Comparison of ENCODE assay signal across 1 cellular context in the genomic region with DNA sequence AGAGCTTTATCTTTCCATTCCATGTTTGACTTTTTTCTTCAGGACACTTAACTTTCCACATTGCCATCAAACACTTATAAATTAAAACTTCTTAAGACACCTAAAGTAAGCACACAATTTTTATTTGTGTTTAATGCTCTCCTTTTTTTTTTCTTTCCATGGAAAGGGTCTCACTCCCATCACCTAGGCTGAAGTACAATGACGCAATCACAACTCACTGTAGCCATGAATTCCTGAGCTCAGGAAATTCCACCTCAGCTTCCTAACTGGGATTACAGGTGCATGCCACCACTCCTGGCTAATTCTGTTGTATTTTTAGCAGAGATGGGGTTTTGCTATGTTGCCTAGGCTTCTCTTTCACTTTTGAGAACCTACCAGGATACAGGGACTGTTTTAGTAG.
TF ChIP-seq lines count a peak whose summit lies in the region.

No MANE protein-coding gene starts in this region.

TF ChIP-seq in GM23338, 12 proteins besides CTCF, POLR2A, EP300 and RAD21 (continued from another document):
- TF ChIP-seq POLR2AphosphoS5 (IDR thresholded peaks at IDR 0.05; ENCODE audit: low read depth) (no peak), CREB1 (CRISPR knock-in tag; IDR thresholded peaks at IDR 0.05; ENCODE audit: low read depth) (no peak), ZNF331 (CRISPR knock-in tag; IDR thresholded peaks at IDR 0.05; ENCODE audit: low read depth) (no peak), JUNB (IDR thresholded peaks at IDR 0.05; ENCODE audit: unreplicated experiment) (no peak)
- TF ChIP-seq, protein P1, sequence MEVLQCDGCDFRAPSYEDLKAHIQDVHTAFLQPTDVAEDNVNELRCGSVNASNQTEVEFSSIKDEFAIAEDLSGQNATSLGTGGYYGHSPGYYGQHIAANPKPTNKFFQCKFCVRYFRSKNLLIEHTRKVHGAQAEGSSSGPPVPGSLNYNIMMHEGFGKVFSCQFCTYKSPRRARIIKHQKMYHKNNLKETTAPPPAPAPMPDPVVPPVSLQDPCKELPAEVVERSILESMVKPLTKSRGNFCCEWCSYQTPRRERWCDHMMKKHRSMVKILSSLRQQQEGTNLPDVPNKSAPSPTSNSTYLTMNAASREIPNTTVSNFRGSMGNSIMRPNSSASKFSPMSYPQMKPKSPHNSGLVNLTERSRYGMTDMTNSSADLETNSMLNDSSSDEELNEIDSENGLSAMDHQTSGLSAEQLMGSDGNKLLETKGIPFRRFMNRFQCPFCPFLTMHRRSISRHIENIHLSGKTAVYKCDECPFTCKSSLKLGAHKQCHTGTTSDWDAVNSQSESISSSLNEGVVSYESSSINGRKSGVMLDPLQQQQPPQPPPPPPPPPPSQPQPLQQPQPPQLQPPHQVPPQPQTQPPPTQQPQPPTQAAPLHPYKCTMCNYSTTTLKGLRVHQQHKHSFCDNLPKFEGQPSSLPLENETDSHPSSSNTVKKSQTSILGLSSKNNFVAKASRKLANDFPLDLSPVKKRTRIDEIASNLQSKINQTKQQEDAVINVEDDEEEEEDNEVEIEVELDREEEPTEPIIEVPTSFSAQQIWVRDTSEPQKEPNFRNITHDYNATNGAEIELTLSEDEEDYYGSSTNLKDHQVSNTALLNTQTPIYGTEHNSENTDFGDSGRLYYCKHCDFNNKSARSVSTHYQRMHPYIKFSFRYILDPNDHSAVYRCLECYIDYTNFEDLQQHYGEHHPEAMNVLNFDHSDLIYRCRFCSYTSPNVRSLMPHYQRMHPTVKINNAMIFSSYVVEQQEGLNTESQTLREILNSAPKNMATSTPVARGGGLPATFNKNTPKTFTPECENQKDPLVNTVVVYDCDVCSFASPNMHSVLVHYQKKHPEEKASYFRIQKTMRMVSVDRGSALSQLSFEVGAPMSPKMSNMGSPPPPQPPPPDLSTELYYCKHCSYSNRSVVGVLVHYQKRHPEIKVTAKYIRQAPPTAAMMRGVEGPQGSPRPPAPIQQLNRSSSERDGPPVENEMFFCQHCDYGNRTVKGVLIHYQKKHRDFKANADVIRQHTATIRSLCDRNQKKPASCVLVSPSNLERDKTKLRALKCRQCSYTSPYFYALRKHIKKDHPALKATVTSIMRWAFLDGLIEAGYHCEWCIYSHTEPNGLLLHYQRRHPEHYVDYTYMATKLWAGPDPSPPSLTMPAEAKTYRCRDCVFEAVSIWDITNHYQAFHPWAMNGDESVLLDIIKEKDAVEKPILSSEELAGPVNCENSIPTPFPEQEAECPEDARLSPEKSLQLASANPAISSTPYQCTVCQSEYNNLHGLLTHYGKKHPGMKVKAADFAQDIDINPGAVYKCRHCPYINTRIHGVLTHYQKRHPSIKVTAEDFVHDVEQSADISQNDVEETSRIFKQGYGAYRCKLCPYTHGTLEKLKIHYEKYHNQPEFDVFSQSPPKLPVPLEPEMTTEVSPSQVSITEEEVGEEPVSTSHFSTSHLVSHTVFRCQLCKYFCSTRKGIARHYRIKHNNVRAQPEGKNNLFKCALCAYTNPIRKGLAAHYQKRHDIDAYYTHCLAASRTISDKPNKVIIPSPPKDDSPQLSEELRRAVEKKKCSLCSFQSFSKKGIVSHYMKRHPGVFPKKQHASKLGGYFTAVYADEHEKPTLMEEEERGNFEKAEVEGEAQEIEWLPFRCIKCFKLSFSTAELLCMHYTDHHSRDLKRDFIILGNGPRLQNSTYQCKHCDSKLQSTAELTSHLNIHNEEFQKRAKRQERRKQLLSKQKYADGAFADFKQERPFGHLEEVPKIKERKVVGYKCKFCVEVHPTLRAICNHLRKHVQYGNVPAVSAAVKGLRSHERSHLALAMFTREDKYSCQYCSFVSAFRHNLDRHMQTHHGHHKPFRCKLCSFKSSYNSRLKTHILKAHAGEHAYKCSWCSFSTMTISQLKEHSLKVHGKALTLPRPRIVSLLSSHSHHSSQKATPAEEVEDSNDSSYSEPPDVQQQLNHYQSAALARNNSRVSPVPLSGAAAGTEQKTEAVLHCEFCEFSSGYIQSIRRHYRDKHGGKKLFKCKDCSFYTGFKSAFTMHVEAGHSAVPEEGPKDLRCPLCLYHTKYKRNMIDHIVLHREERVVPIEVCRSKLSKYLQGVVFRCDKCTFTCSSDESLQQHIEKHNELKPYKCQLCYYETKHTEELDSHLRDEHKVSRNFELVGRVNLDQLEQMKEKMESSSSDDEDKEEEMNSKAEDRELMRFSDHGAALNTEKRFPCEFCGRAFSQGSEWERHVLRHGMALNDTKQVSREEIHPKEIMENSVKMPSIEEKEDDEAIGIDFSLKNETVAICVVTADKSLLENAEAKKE (CRISPR knock-in tag; IDR thresholded peaks at IDR 0.05), result no peak
- TF ChIP-seq, protein P2, sequence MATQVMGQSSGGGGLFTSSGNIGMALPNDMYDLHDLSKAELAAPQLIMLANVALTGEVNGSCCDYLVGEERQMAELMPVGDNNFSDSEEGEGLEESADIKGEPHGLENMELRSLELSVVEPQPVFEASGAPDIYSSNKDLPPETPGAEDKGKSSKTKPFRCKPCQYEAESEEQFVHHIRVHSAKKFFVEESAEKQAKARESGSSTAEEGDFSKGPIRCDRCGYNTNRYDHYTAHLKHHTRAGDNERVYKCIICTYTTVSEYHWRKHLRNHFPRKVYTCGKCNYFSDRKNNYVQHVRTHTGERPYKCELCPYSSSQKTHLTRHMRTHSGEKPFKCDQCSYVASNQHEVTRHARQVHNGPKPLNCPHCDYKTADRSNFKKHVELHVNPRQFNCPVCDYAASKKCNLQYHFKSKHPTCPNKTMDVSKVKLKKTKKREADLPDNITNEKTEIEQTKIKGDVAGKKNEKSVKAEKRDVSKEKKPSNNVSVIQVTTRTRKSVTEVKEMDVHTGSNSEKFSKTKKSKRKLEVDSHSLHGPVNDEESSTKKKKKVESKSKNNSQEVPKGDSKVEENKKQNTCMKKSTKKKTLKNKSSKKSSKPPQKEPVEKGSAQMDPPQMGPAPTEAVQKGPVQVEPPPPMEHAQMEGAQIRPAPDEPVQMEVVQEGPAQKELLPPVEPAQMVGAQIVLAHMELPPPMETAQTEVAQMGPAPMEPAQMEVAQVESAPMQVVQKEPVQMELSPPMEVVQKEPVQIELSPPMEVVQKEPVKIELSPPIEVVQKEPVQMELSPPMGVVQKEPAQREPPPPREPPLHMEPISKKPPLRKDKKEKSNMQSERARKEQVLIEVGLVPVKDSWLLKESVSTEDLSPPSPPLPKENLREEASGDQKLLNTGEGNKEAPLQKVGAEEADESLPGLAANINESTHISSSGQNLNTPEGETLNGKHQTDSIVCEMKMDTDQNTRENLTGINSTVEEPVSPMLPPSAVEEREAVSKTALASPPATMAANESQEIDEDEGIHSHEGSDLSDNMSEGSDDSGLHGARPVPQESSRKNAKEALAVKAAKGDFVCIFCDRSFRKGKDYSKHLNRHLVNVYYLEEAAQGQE (IDR thresholded peaks at IDR 0.05; ENCODE audit: unreplicated experiment), result no peak
- TF ChIP-seq, protein P3, sequence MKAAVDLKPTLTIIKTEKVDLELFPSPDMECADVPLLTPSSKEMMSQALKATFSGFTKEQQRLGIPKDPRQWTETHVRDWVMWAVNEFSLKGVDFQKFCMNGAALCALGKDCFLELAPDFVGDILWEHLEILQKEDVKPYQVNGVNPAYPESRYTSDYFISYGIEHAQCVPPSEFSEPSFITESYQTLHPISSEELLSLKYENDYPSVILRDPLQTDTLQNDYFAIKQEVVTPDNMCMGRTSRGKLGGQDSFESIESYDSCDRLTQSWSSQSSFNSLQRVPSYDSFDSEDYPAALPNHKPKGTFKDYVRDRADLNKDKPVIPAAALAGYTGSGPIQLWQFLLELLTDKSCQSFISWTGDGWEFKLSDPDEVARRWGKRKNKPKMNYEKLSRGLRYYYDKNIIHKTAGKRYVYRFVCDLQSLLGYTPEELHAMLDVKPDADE (IDR thresholded peaks at IDR 0.05), result no peak
